Comparison of ENCODE assay signal across 8 cellular contexts in genomic region chr13:36131215-36131930, GRCh38. TPM values are rescaled to one million over a fixed set of nuclear protein-coding genes. Genes with fewer than 3 reads are reported as not detected.
DNase-seq lines count a peak whose midpoint lies in the region; ATAC-seq and TF ChIP-seq lines count a peak whose summit lies in the region.

Gene DCLK1 (minus strand): TSS chr13:36131382.

- no peak for TF ChIP-seq CTCF in lower lobe of right lung (IDR thresholded peaks at IDR 0.05)
- no peak for TF ChIP-seq CTCF in transverse colon (IDR thresholded peaks at IDR 0.05)

- DNase-seq in AG20443 (ENCODE audit: low spot score), result peak; percentile 42
- peak; percentile 4 for DNase-seq in NCI-H2196 treated with DMSO at 0.1 percent for 48 hours (lab: John Stamatoyannopoulos, UW; ENCODE audit: unreplicated experiment)
- DNase-seq in lower lobe of right lung, result peak; percentile 51
- DNase-seq in transverse colon, result peak; percentile 21
- no peak for DNase-seq in foreskin melanocyte
- DNase-seq in activated T-cell treated with anti-CD3 and anti-CD28 coated beads, Interleukin-2, amount 50 U/mL, for 24 hours, result no peak
- no peak for DNase-seq in middle frontal gyrus (ENCODE audit: extremely low spot score, low spot score)

- no peaks in the 10 kb centered on the region for H3K4me1 Mint-ChIP-seq in activated T-cell treated with anti-CD3 and anti-CD28 coated beads, Interleukin-2, amount 50 U/mL, for 24 hours (ENCODE audit: low read depth)

- 14 to 80% methylated on average over 1 to 44 of the region's 48 CpGs for WGBS in transverse colon (ENCODE audit: low coverage in 1 of 2), 2 donors

- intact Hi-C loops in lower lobe of right lung (cut with DNase I) (no loop called here), transverse colon (cut with DNase I; ENCODE audit: low total_unique reads) (no loop called here)

- peaks cover 40% of the 10 kb centered on the region for H3K27me3 Mint-ChIP-seq in activated T-cell treated with anti-CD3 and anti-CD28 coated beads, Interleukin-2, amount 50 U/mL, for 24 hours

- H3K9me3 ChIP-seq in duodenal mucosa (ENCODE audit: control insufficient read depth in 1 of 2, low read length in 2 of 2) (no peaks in the 10 kb centered on the region), lower lobe of right lung (no peaks in the 10 kb centered on the region), transverse colon (no peaks in the 10 kb centered on the region)

- H3K27ac Mint-ChIP-seq in activated T-cell treated with anti-CD3 and anti-CD28 coated beads, Interleukin-2, amount 50 U/mL, for 24 hours, result no peak within 1 kb of the TSS

- H3K4me3 ChIP-seq in duodenal mucosa (ENCODE audit: low read depth in 1 of 2, low read length in 2 of 2), result peak within 1 kb of the TSS; percentile 17 to 33
- H3K4me3 ChIP-seq in lower lobe of right lung, result peak within 1 kb of the TSS; percentile 47
- H3K4me3 ChIP-seq in transverse colon, result peak within 1 kb of the TSS; percentile 10 to 48 (median 41)

- H3K4me1 ChIP-seq in duodenal mucosa (ENCODE audit: control insufficient read depth in 1 of 2, insufficient read depth in 2 of 2, low read length in 2 of 2), result no peaks in the 10 kb centered on the region
- no peaks in the 10 kb centered on the region for H3K4me1 ChIP-seq in lower lobe of right lung
- H3K4me1 ChIP-seq in transverse colon, result no peaks in the 10 kb centered on the region

- no peak for TF ChIP-seq POLR2A in transverse colon (IDR thresholded peaks at IDR 0.05)

- H3K36me3 ChIP-seq in duodenal mucosa (ENCODE audit: control insufficient read depth in 1 of 2, insufficient read depth in 2 of 2, low read length in 2 of 2), result no peaks in the 10 kb centered on the region
- no peaks in the 10 kb centered on the region for H3K36me3 ChIP-seq in lower lobe of right lung
- no peaks in the 10 kb centered on the region for H3K36me3 ChIP-seq in transverse colon

- peak; percentile 75 to 76 for ATAC-seq in lower lobe of right lung

- no peak within 1 kb of the TSS for H3K9ac ChIP-seq in duodenal mucosa (ENCODE audit: low read depth in 1 of 2, low read length in 2 of 2)

- H3K27ac ChIP-seq in duodenal mucosa (ENCODE audit: low read depth, low read length) (no peak within 1 kb of the TSS), lower lobe of right lung (no peak within 1 kb of the TSS), transverse colon (peak within 1 kb of the TSS; percentile 22 to 54 (median 44))

- H3K27me3 ChIP-seq in duodenal mucosa (ENCODE audit: control insufficient read depth in 1 of 2, insufficient read depth in 2 of 2, low read length in 2 of 2) (peaks cover 12 to 18% of the 10 kb centered on the region in 2 donors), lower lobe of right lung (ENCODE audit: low read depth) (peaks cover 16% of the 10 kb centered on the region), transverse colon (peaks cover 37% of the 10 kb centered on the region)

- no peak for TF ChIP-seq EP300 in transverse colon (IDR thresholded peaks at IDR 0.05; ENCODE audit: low read depth)

- H3K36me3 Mint-ChIP-seq in activated T-cell treated with anti-CD3 and anti-CD28 coated beads, Interleukin-2, amount 50 U/mL, for 24 hours (ENCODE audit: low read depth), result no peaks in the 10 kb centered on the region

- in situ Hi-C loops in transverse colon (cut with MboI; ENCODE audit: low pct_ligation_motif_present in 1 of 4, low pct_unique_long_range_greater_than_20kb in 1 of 4, low sequenced_read_pairs in 3 of 4), result no loop called here

- no peak within 1 kb of the TSS for H3K4me3 Mint-ChIP-seq in activated T-cell treated with anti-CD3 and anti-CD28 coated beads, Interleukin-2, amount 50 U/mL, for 24 hours

- H3K9me3 Mint-ChIP-seq in activated T-cell treated with anti-CD3 and anti-CD28 coated beads, Interleukin-2, amount 50 U/mL, for 24 hours, result no peaks in the 10 kb centered on the region

RNA-seq across cellular contexts. Expression of gene DCLK1, which starts in this region (rescaled TPM):
- total RNA-seq in lower lobe of right lung, result 10.4 TPM
- 10 to 100 TPM in 1 of 4 donors, 1 to 10 TPM in 3; 1.1 to 10.8 (median 6.7) TPM for total RNA-seq in transverse colon

Comparison
In these comparisons a context has a peak if more than half of its experiments do, and no peak if none do; other contexts are left out.
1. DNase-seq: peak in AG20443 (single experiment), NCI-H2196 treated with DMSO at 0.1 percent for 48 hours (single experiment), lower lobe of right lung (single experiment) and transverse colon (single experiment); none in foreskin melanocyte (single experiment), activated T-cell treated with anti-CD3 and anti-CD28 coated beads, Interleukin-2, amount 50 U/mL, for 24 hours (single experiment) and middle frontal gyrus (single experiment).
2. H3K27ac ChIP-seq: peak in transverse colon (4 of 4); none in duodenal mucosa (single experiment) and lower lobe of right lung (single experiment).
3. Peak in every context shown above with its lines, with median percentiles within 50 percentile points of each other: H3K4me3 ChIP-seq.